In genomic region chr12:52789637-52790426, GRCh38 we compare ENCODE assay signal across 18 cellular contexts. TPM values are rescaled to one million over a fixed set of nuclear protein-coding genes. Genes with fewer than 3 reads are reported as not detected.
DNase-seq lines count a peak whose midpoint lies in the region; ATAC-seq and TF ChIP-seq lines count a peak whose summit lies in the region.
"Had no signal": no experiment of that assay in that cellular context is flagged by ENCODE, and none has a peak within 500 bp of the region (broad histone marks: within the 10 kb centered on the region; RNA-seq: fewer than 3 reads in every experiment).

No MANE protein-coding gene starts in this region.

- 32 to 36% methylated on average over 19 to 43 of the region's 50 CpGs for WGBS in thyroid gland, 2 donors

- intact Hi-C loops in activated CD8-positive, alpha-beta T cell treated with anti-CD3 and anti-CD28 coated beads for 36 hours (cut with micrococcal nuclease): no loop called here
- intact Hi-C loops in left lung (cut with DNase I) (no loop called here), thyroid gland (cut with DNase I) (no loop called here)

- no peak for TF ChIP-seq POLR2A in thyroid gland (IDR thresholded peaks at IDR 0.05)

- no peak overlapping the region for H3K4me3 Mint-ChIP-seq in activated CD8-positive, alpha-beta T cell treated with anti-CD3 and anti-CD28 coated beads, Interleukin-2, amount 10 ng/mL, durations not matched to agents 7 days and 5 days
- H3K4me3 Mint-ChIP-seq in activated CD8-positive, alpha-beta T cell treated with anti-CD3 and anti-CD28 coated beads for 36 hours: no peak overlapping the region
- H3K4me3 Mint-ChIP-seq in activated naive CD8-positive, alpha-beta T cell treated with anti-CD3 and anti-CD28 coated beads, Interleukin-2, amount 50 U/mL, for 24 hours: no peak overlapping the region
- H3K4me3 Mint-ChIP-seq: neural progenitor cell had no signal

- peaks cover 17% of the 10 kb centered on the region for H3K4me1 Mint-ChIP-seq in activated CD8-positive, alpha-beta T cell treated with anti-CD3 and anti-CD28 coated beads, Interleukin-2, amount 10 ng/mL, durations not matched to agents 7 days and 5 days (ENCODE audit: low read depth)
- H3K4me1 Mint-ChIP-seq in activated CD8-positive, alpha-beta T cell treated with anti-CD3 and anti-CD28 coated beads for 36 hours (ENCODE audit: low read depth): peaks cover 19% of the 10 kb centered on the region
- H3K4me1 Mint-ChIP-seq in activated naive CD8-positive, alpha-beta T cell treated with anti-CD3 and anti-CD28 coated beads, Interleukin-2, amount 50 U/mL, for 24 hours: peaks cover 28% of the 10 kb centered on the region
- H3K4me1 Mint-ChIP-seq: neural progenitor cell had no signal

- ATAC-seq in activated CD8-positive, alpha-beta T cell treated with anti-CD3 and anti-CD28 coated beads, Interleukin-2, amount 10 ng/mL, durations not matched to agents 7 days and 5 days: peak; percentile 27
- no peak for ATAC-seq in activated CD8-positive, alpha-beta T cell treated with anti-CD3 and anti-CD28 coated beads for 36 hours
- ATAC-seq in activated naive CD8-positive, alpha-beta T cell treated with anti-CD3 and anti-CD28 coated beads, Interleukin-2, amount 50 U/mL, for 24 hours: no peak
- ATAC-seq in left lung: peak; percentile 42
- no peak for ATAC-seq in GM18868 (IDR thresholded peaks at IDR 0.05; ENCODE audit: unreplicated experiment)
- ATAC-seq: foreskin keratinocyte had no signal

- H3K4me1 ChIP-seq in left lung: peaks cover 0 to 3% of the 10 kb centered on the region in 2 donors
- H3K4me1 ChIP-seq in thyroid gland: peaks cover 9 to 28% of the 10 kb centered on the region in 2 donors
- H3K4me1 ChIP-seq: neural progenitor cell had no signal

- no peak overlapping the region for H3K27ac ChIP-seq in left lung
- H3K27ac ChIP-seq in thyroid gland: no peak overlapping the region
- H3K27ac ChIP-seq: foreskin keratinocyte, neural progenitor cell, tibial artery, VCaP had no signal

- TF ChIP-seq CTCF in activated CD8-positive, alpha-beta T cell treated with anti-CD3 and anti-CD28 coated beads for 36 hours (IDR thresholded peaks at IDR 0.05): no peak
- no peak for TF ChIP-seq CTCF in left lung (IDR thresholded peaks at IDR 0.05)
- no peak for TF ChIP-seq CTCF in thyroid gland (IDR thresholded peaks at IDR 0.05)

- DNase-seq in activated CD8-positive, alpha-beta T cell treated with anti-CD3 and anti-CD28 coated beads, Interleukin-2, amount 10 ng/mL, durations not matched to agents 7 days and 5 days: no peak
- DNase-seq in activated CD8-positive, alpha-beta T cell treated with anti-CD3 and anti-CD28 coated beads for 36 hours: no peak
- peak; percentile 14 for DNase-seq in activated naive CD8-positive, alpha-beta T cell treated with anti-CD3 and anti-CD28 coated beads, Interleukin-2, amount 50 U/mL, for 24 hours
- DNase-seq in left lung (peak in 1 of 2 donors; percentile 81), thyroid gland (peak; percentile 57 to 69), G401 (ENCODE audit: low spot score) (no peak), NCI-H2171 (lab: John Stamatoyannopoulos, UW) (no peak)
- DNase-seq: foreskin keratinocyte, NCI-H1930, SK-N-SH, tibial artery had no signal

- in situ Hi-C loops in G401 (cut with HindIII; ENCODE audit: low sequenced_read_pairs): no loop called here

- H3K27me3 ChIP-seq in left lung (peaks cover 8 to 76% of the 10 kb centered on the region in 2 donors), thyroid gland (no peaks in the 10 kb centered on the region)
- H3K27me3 ChIP-seq: neural progenitor cell had no signal

- peaks cover 38% of the 10 kb centered on the region for H3K27me3 Mint-ChIP-seq in activated CD8-positive, alpha-beta T cell treated with anti-CD3 and anti-CD28 coated beads, Interleukin-2, amount 10 ng/mL, durations not matched to agents 7 days and 5 days (ENCODE audit: low read depth)
- peaks cover 28% of the 10 kb centered on the region for H3K27me3 Mint-ChIP-seq in activated CD8-positive, alpha-beta T cell treated with anti-CD3 and anti-CD28 coated beads for 36 hours
- H3K27me3 Mint-ChIP-seq in activated naive CD8-positive, alpha-beta T cell treated with anti-CD3 and anti-CD28 coated beads, Interleukin-2, amount 50 U/mL, for 24 hours: peaks cover 23% of the 10 kb centered on the region

- H3K4me3 ChIP-seq in left lung (no peak overlapping the region), thyroid gland (replicated peaks in 1 of 3) (no peak overlapping the region)
- H3K4me3 ChIP-seq: neural progenitor cell, smooth muscle cell, tibial artery had no signal

- H3K9me3 Mint-ChIP-seq in activated CD8-positive, alpha-beta T cell treated with anti-CD3 and anti-CD28 coated beads, Interleukin-2, amount 10 ng/mL, durations not matched to agents 7 days and 5 days (ENCODE audit: insufficient read depth): no peaks in the 10 kb centered on the region
- H3K9me3 Mint-ChIP-seq in activated CD8-positive, alpha-beta T cell treated with anti-CD3 and anti-CD28 coated beads for 36 hours: no peaks in the 10 kb centered on the region
- H3K9me3 Mint-ChIP-seq in activated naive CD8-positive, alpha-beta T cell treated with anti-CD3 and anti-CD28 coated beads, Interleukin-2, amount 50 U/mL, for 24 hours: no peaks in the 10 kb centered on the region
- H3K9me3 Mint-ChIP-seq: neural progenitor cell had no signal

- H3K9me3 ChIP-seq in left lung (no peaks in the 10 kb centered on the region), thyroid gland (no peaks in the 10 kb centered on the region)
- H3K9me3 ChIP-seq: SK-N-SH, tibial artery had no signal

- POLR2A ChIA-PET in activated CD8-positive, alpha-beta T cell treated with anti-CD3 and anti-CD28 coated beads, Interleukin-2, amount 10 ng/mL, durations not matched to agents 7 days and 5 days (lab: Charles Lee): no interaction called here
- POLR2A ChIA-PET in activated CD8-positive, alpha-beta T cell treated with anti-CD3 and anti-CD28 coated beads for 36 hours (lab: Charles Lee): interaction anchor here (1.5 kb wide), 1 partner anchor 28 kb away, joined by 3 read pairs; no protein-coding TSS in a partner anchor

- no peaks in the 10 kb centered on the region for H3K36me3 ChIP-seq in left lung
- H3K36me3 ChIP-seq in thyroid gland: no peaks in the 10 kb centered on the region
- H3K36me3 ChIP-seq: neural progenitor cell, tibial artery had no signal

- CTCF ChIA-PET in activated CD8-positive, alpha-beta T cell treated with anti-CD3 and anti-CD28 coated beads, Interleukin-2, amount 10 ng/mL, durations not matched to agents 7 days and 5 days (lab: Charles Lee): interaction anchor here (1.3 to 1.7 kb wide), 2 partner anchors 90 to 206 kb away, joined by 4 to 7 read pairs; no protein-coding TSS in a partner anchor
- CTCF ChIA-PET in activated CD8-positive, alpha-beta T cell treated with anti-CD3 and anti-CD28 coated beads for 36 hours (lab: Charles Lee): no interaction called here

- no peaks in the 10 kb centered on the region for H3K36me3 Mint-ChIP-seq in activated CD8-positive, alpha-beta T cell treated with anti-CD3 and anti-CD28 coated beads, Interleukin-2, amount 10 ng/mL, durations not matched to agents 7 days and 5 days (ENCODE audit: low read depth)
- no peaks in the 10 kb centered on the region for H3K36me3 Mint-ChIP-seq in activated CD8-positive, alpha-beta T cell treated with anti-CD3 and anti-CD28 coated beads for 36 hours (ENCODE audit: low read depth)
- no peaks in the 10 kb centered on the region for H3K36me3 Mint-ChIP-seq in activated naive CD8-positive, alpha-beta T cell treated with anti-CD3 and anti-CD28 coated beads, Interleukin-2, amount 50 U/mL, for 24 hours (ENCODE audit: low read depth)
- H3K36me3 Mint-ChIP-seq: neural progenitor cell had no signal

- no peak overlapping the region for H3K27ac Mint-ChIP-seq in activated CD8-positive, alpha-beta T cell treated with anti-CD3 and anti-CD28 coated beads, Interleukin-2, amount 10 ng/mL, durations not matched to agents 7 days and 5 days
- no peak overlapping the region for H3K27ac Mint-ChIP-seq in activated CD8-positive, alpha-beta T cell treated with anti-CD3 and anti-CD28 coated beads for 36 hours
- H3K27ac Mint-ChIP-seq in activated naive CD8-positive, alpha-beta T cell treated with anti-CD3 and anti-CD28 coated beads, Interleukin-2, amount 50 U/mL, for 24 hours: no peak overlapping the region
- H3K27ac Mint-ChIP-seq: neural progenitor cell had no signal

RNA-seq across cellular contexts. Expression of gene KRT3, which starts 6.1 kb away (rescaled TPM):
- total RNA-seq in activated CD8-positive, alpha-beta T cell treated with anti-CD3 and anti-CD28 coated beads, Interleukin-2, amount 10 ng/mL, durations not matched to agents 7 days and 5 days: not detected
- not detected for total RNA-seq in activated CD8-positive, alpha-beta T cell treated with anti-CD3 and anti-CD28 coated beads for 36 hours
- total RNA-seq in left lung: not detected
- not detected for total RNA-seq in thyroid gland
- total RNA-seq in G401 (2014; rRNA removed; shearing (Covaris generic)): not detected in 2 replicates
- total RNA-seq: A673, dermis microvascular lymphatic vessel endothelial cell, foreskin keratinocyte, liver, smooth muscle cell had no signal

RNA-seq across cellular contexts. Expression of gene KRT76, which starts 12.7 kb away (rescaled TPM):
- total RNA-seq in activated CD8-positive, alpha-beta T cell treated with anti-CD3 and anti-CD28 coated beads, Interleukin-2, amount 10 ng/mL, durations not matched to agents 7 days and 5 days: not detected
- not detected for total RNA-seq in activated CD8-positive, alpha-beta T cell treated with anti-CD3 and anti-CD28 coated beads for 36 hours
- total RNA-seq in left lung (not detected), thyroid gland (not detected)
- not detected in 2 replicates for total RNA-seq in G401 (2014; rRNA removed; shearing (Covaris generic))
- total RNA-seq: A673, dermis microvascular lymphatic vessel endothelial cell, foreskin keratinocyte, liver, smooth muscle cell had no signal

RNA-seq across cellular contexts. Expression of gene KRT4, which starts 24.1 kb away (rescaled TPM):
- not detected for total RNA-seq in activated CD8-positive, alpha-beta T cell treated with anti-CD3 and anti-CD28 coated beads, Interleukin-2, amount 10 ng/mL, durations not matched to agents 7 days and 5 days
- total RNA-seq in activated CD8-positive, alpha-beta T cell treated with anti-CD3 and anti-CD28 coated beads for 36 hours: under 1 TPM; 0.11 to 0.16 TPM
- total RNA-seq in left lung (1 to 10 TPM in 1 of 2 donors, under 1 TPM in 1; 0.47 to 9.4 TPM), thyroid gland (under 1 TPM in 1 of 4 donors, not detected in 3; 0.29 TPM)
- not detected in 2 replicates for total RNA-seq in G401 (2014; rRNA removed; shearing (Covaris generic))
- total RNA-seq: A673, dermis microvascular lymphatic vessel endothelial cell, smooth muscle cell had no signal

RNA-seq across cellular contexts. Expression of gene KRT79, which starts 44.3 kb away (rescaled TPM):
- total RNA-seq in activated CD8-positive, alpha-beta T cell treated with anti-CD3 and anti-CD28 coated beads, Interleukin-2, amount 10 ng/mL, durations not matched to agents 7 days and 5 days: not detected
- 1 to 10 TPM in 1 of 2 experiments, under 1 TPM in 1; 0.87 to 1.6 TPM for total RNA-seq in activated CD8-positive, alpha-beta T cell treated with anti-CD3 and anti-CD28 coated beads for 36 hours
- total RNA-seq in left lung (under 1 TPM; 0.32 to 0.58 TPM), thyroid gland (not detected)
- total RNA-seq in G401 (2014; rRNA removed; shearing (Covaris generic)): not detected in 2 replicates
- total RNA-seq: A673, dermis microvascular lymphatic vessel endothelial cell, foreskin keratinocyte, liver had no signal

RNA-seq across cellular contexts. Expression of gene KRT78, which starts 59.0 kb away (rescaled TPM):
- total RNA-seq in activated CD8-positive, alpha-beta T cell treated with anti-CD3 and anti-CD28 coated beads, Interleukin-2, amount 10 ng/mL, durations not matched to agents 7 days and 5 days: not detected
- not detected for total RNA-seq in activated CD8-positive, alpha-beta T cell treated with anti-CD3 and anti-CD28 coated beads for 36 hours
- total RNA-seq in left lung: not detected
- total RNA-seq in thyroid gland: under 1 TPM in 1 of 4 donors, not detected in 3; 0.40 TPM
- 0.61 TPM in 1 of 2 replicates, not detected in the other for total RNA-seq in G401 (2014; rRNA removed; shearing (Covaris generic))
- total RNA-seq: A673, dermis microvascular lymphatic vessel endothelial cell, liver had no signal

Comparison
In these comparisons a context has a peak if more than half of its experiments do, and no peak if none do; other contexts are left out.
1. ATAC-seq: peak in activated CD8-positive, alpha-beta T cell treated with anti-CD3 and anti-CD28 coated beads, Interleukin-2, amount 10 ng/mL, durations not matched to agents 7 days and 5 days (single experiment) and left lung (single experiment); none in activated CD8-positive, alpha-beta T cell treated with anti-CD3 and anti-CD28 coated beads for 36 hours (single experiment), activated naive CD8-positive, alpha-beta T cell treated with anti-CD3 and anti-CD28 coated beads, Interleukin-2, amount 50 U/mL, for 24 hours (single experiment) and GM18868 (single experiment).
2. DNase-seq: peak in activated naive CD8-positive, alpha-beta T cell treated with anti-CD3 and anti-CD28 coated beads, Interleukin-2, amount 50 U/mL, for 24 hours (single experiment) and thyroid gland (2 of 2); none in activated CD8-positive, alpha-beta T cell treated with anti-CD3 and anti-CD28 coated beads, Interleukin-2, amount 10 ng/mL, durations not matched to agents 7 days and 5 days (single experiment), activated CD8-positive, alpha-beta T cell treated with anti-CD3 and anti-CD28 coated beads for 36 hours (single experiment), G401 (single experiment) and NCI-H2171 (single experiment).